9 cellular contexts compared by ENCODE assay signal in the genomic region with DNA sequence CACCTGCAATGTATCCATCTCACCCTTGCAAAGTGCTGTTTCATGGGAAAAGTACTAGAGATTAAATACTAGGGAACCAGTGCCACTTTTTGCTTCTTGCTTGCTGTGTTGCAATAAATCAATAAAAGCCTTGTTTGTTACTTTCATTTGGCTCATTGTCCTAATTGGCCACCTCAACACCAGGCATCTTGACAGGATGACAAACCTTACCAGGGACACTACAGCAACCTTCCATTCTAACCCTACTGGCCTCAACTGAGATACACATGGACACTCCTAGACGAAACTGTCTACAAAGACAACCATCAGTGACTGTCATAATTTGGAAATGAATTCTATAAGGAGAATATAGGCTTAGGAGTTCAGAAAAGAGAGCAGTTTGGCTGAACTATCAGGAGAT.
"Had no signal": no experiment of that assay in that cellular context is flagged by ENCODE, and none has a peak within 500 bp of the region (broad histone marks: within the 10 kb centered on the region; RNA-seq: fewer than 3 reads in every experiment).

No MANE protein-coding gene starts in this region.

- ATAC-seq: HCT116 had no signal

- H3K27ac ChIP-seq: GM23248, HL-60 had no signal

- H3K4me1 Mint-ChIP-seq: IgD-negative memory B cell had no signal

- H3K27me3 Mint-ChIP-seq: IgD-negative memory B cell had no signal

- H3K4me3 Mint-ChIP-seq: HFFc6, IgD-negative memory B cell had no signal

- H3K4me3 ChIP-seq: GM23248, HAP-1 had no signal

- DNase-seq: GM23248, GOT3, H7, HFFc6, KBM-7 had no signal

- H3K36me3 ChIP-seq: HAP-1 had no signal

- H3K27ac Mint-ChIP-seq: HFFc6, IgD-negative memory B cell had no signal

- H3K4me1 ChIP-seq: HAP-1 had no signal
